ENCODE assay signal across 15 cellular contexts in the genomic region with DNA sequence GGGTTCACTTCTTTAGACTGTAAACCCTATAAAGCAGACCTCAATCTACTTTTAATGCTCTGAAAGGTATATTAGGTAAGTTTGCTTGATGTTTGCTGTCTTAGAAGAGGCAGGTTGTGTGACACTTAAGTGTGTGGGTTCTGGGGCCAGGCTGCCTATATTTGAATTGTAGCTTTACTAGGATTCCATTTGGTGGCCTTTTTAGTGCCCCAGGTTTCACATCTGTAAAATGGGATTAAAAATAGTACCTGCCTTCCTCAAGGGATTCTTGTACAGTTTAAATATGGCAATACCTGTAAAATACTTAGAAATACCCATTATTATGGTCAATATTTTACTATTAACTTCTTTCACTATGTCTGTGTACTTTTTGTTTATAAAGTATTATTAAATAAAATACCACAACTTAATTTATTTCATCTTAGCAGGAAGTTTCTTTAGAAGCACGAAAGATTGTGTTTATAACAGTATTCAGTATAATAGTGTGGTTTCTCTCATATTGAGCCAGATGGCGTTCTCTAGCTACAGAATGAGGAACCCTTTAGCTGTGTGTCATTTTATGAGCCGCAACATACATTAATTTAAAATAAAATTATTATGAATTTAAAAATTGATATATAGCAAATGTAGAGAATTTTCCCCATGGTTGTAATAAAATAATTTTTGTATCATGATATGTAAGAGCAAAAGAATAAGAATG.
DNase-seq lines count a peak whose midpoint lies in the region; ATAC-seq, FAIRE-seq and TF ChIP-seq lines count a peak whose summit lies in the region.
"Had no signal": no experiment of that assay in that cellular context is flagged by ENCODE, and none has a peak within 500 bp of the region (broad histone marks: within the 10 kb centered on the region; RNA-seq: fewer than 3 reads in every experiment).

No MANE protein-coding gene starts in this region.

- H3K36me3 ChIP-seq in kidney (ENCODE audit: control insufficient read depth in 1 of 2, insufficient read depth in 2 of 2, low read length in 2 of 2) = no peaks in the 10 kb centered on the region
- H3K36me3 ChIP-seq: BE2C had no signal

- DNase-seq in kidney (no peak), NCI-H748 treated with DMSO at 0.1 percent for 48 hours (lab: John Stamatoyannopoulos, UW) (no peak), hypothalamus (lab: John Stamatoyannopoulos, UW) (no peak)
- no peak for DNase-seq in activated effector memory CD4-positive, alpha-beta T cell treated with anti-CD3 and anti-CD28 coated beads, Interleukin-2, amount 50 U/mL, for 16 hours
- DNase-seq: activated CD4-positive, alpha-beta T cell treated with anti-CD3 and anti-CD28 coated beads for 4 hours; activated T-cell treated with anti-CD3 and anti-CD28 coated beads for 4 hours; BE2C; body of pancreas; dermis blood vessel endothelial cell; IMR-90; NCI-H1048; substantia nigra had no signal

- peak; percentile 62 for ATAC-seq in GM18498 (IDR thresholded peaks at IDR 0.05; ENCODE audit: unreplicated experiment)
- peak; percentile 75 for ATAC-seq in GM21526 (IDR thresholded peaks at IDR 0.05; ENCODE audit: low FRiP score, unreplicated experiment)
- ATAC-seq in HG03432 (IDR thresholded peaks at IDR 0.05; ENCODE audit: unreplicated experiment) = peak; percentile 73
- ATAC-seq: body of pancreas had no signal

- FAIRE-seq in kidney (lab: Jason Lieb, UNC) = peak; percentile 11

- intact Hi-C loops in kidney (cut with DNase I) = no loop called here

- no peak overlapping the region for H3K27ac ChIP-seq in kidney (ENCODE audit: low read depth in 2 of 2, low read length in 2 of 2)
- H3K27ac ChIP-seq: body of pancreas had no signal

- H3K9me3 ChIP-seq in kidney (ENCODE audit: control insufficient read depth in 1 of 2, low read length in 2 of 2) = no peaks in the 10 kb centered on the region
- H3K9me3 ChIP-seq: BE2C, body of pancreas had no signal

- no peak for TF ChIP-seq CTCF in kidney (IDR thresholded peaks at IDR 0.05; ENCODE audit: borderline replicate concordance, extremely low read depth, insufficient read depth)

- H3K4me3 ChIP-seq in kidney (ENCODE audit: low read length in 2 of 2) = no peak overlapping the region
- H3K4me3 ChIP-seq: body of pancreas had no signal

- H3K4me1 ChIP-seq in kidney (ENCODE audit: control insufficient read depth in 1 of 2, insufficient read depth in 1 of 2, low read depth in 1 of 2, low read length in 2 of 2) = no peaks in the 10 kb centered on the region
- H3K4me1 ChIP-seq: BE2C had no signal

- H3K9ac ChIP-seq in kidney (ENCODE audit: low read length in 2 of 2) = no peak overlapping the region
